Comparison of ENCODE assay signal across 1 cellular context in the genomic region with DNA sequence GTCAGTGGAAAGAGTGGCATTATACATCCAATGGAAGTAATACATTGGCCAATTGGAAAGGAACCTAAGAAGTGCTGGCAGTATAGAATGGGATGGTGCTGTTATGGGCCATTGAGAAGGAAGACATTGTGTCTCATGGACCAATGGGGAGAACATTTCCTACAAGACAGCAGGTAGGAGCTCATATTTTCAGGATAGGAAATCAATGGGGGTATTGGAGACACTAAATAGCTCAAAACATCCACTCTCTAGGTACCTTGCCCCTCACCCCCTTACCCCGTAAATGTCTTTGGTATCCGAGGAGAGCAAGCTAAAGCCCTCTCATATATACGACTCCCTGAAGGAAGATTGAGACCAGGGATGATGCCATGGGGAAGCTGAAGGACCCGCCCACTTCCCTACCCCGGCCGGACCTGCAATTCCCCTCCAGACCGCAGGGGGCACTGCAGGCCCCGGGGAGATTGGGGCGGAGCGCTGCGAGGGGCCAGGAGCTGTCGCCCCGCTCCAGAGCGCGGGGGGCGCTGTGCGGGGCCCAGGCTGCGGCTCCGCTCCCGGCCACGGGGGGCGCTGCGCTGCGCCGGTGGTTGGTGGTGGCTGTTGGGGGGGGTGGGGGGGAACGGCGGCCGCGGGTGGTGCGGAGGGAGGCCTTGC.
TF ChIP-seq lines count a peak whose summit lies in the region.

TSS of gene KDM3B (plus strand) at position 615 of the 651 bp plus-strand sequence. CDS start 111 bp downstream, outside the sequence.

TF ChIP-seq in K562, 482 proteins besides CTCF, POLR2A, EP300 and RAD21 (continued from another document and continues in another):
- TF ChIP-seq ZNF407 (IDR thresholded peaks at IDR 0.05; ENCODE audit: low read depth) (no peak), ZNF24 (IDR thresholded peaks at IDR 0.05) (peak; percentile 53; the same call in 1 of the 2 replicates), NELFE (IDR thresholded peaks at IDR 0.05; ENCODE audit: insufficient read depth, insufficient read length) (no peak), ELF2 (CRISPR knock-in tag; IDR thresholded peaks at IDR 0.05) (peak; percentile 44; the same call in 1 of the 2 replicates), EZH2 (IDR thresholded peaks at IDR 0.05; ENCODE audit: borderline replicate concordance, low read depth, low read length) (no peak), ZC3H8 (IDR thresholded peaks at IDR 0.05) (no peak), WHSC1 (IDR thresholded peaks at IDR 0.05; ENCODE audit: low read length) (no peak), ARNT (IDR thresholded peaks at IDR 0.05) (no peak), ATF3 (IDR thresholded peaks at IDR 0.05) (no peak), ATF3 (CRISPR knock-in tag; conservative IDR thresholded peaks at IDR 0.05) (no peak), ZNF184 (CRISPR knock-in tag; IDR thresholded peaks at IDR 0.05) (no peak), ZNF324 (CRISPR knock-in tag; IDR thresholded peaks at IDR 0.05) (no peak), ZZZ3 (IDR thresholded peaks at IDR 0.05) (no peak), TSC22D4 (tag; IDR thresholded peaks at IDR 0.05) (no peak), HOMEZ (CRISPR knock-in tag; IDR thresholded peaks at IDR 0.05) (no peak; the same call in 1 of the 2 replicates), ZNF282 (CRISPR knock-in tag; IDR thresholded peaks at IDR 0.05) (no peak), ZNF445 (CRISPR knock-in tag; IDR thresholded peaks at IDR 0.05; ENCODE audit: low read depth) (no peak), ZNF764 (CRISPR knock-in tag; IDR thresholded peaks at IDR 0.05; ENCODE audit: low read depth) (no peak), MYNN (IDR thresholded peaks at IDR 0.05) (no peak), MYNN (CRISPR knock-in tag; IDR thresholded peaks at IDR 0.05) (no peak), ZNF347 (CRISPR knock-in tag; IDR thresholded peaks at IDR 0.05; ENCODE audit: low read depth) (no peak), SIRT6 (IDR thresholded peaks at IDR 0.05; ENCODE audit: low read depth, low read length) (no peak), EP400 (IDR thresholded peaks at IDR 0.05) (no peak), STAT5A (IDR thresholded peaks at IDR 0.05; ENCODE audit: borderline replicate concordance, low read length) (no peak; the same call in 1 of the 2 replicates), CAMTA2 (CRISPR knock-in tag; conservative IDR thresholded peaks at IDR 0.05) (no peak), ZKSCAN8 (CRISPR knock-in tag; IDR thresholded peaks at IDR 0.05) (no peak), JUN (IDR thresholded peaks at IDR 0.05; ENCODE audit: borderline replicate concordance, low read depth, low read length) (peak; percentile 60), JUN (CRISPR knock-in tag; IDR thresholded peaks at IDR 0.05; ENCODE audit: borderline replicate concordance) (no peak), PYGO2 (tag; IDR thresholded peaks at IDR 0.05) (no peak), TRIM24 (IDR thresholded peaks at IDR 0.05) (no peak), ATF6 (CRISPR knock-in tag; IDR thresholded peaks at IDR 0.05) (no peak), ZC3H11A (IDR thresholded peaks at IDR 0.05; ENCODE audit: low read depth, low read length) (0 out of 2 replicates have a peak, but pooled peaks have one; percentile 62), KDM2B (CRISPR knock-in tag; IDR thresholded peaks at IDR 0.05) (no peak), HCFC1 (IDR thresholded peaks at IDR 0.05; ENCODE audit: low read depth, low read length) (peak; percentile 74), CHCHD3 (CRISPR knock-in tag; IDR thresholded peaks at IDR 0.05) (no peak), SIN3A (IDR thresholded peaks at IDR 0.05; ENCODE audit: borderline replicate concordance in 2 of 2, control insufficient read depth in 1 of 2, low read depth in 2 of 2, low read length in 2 of 2) (peak in 1 of 2 experiments; percentile 49; a peak in 1 of 4 replicates), SREBF1 (IDR thresholded peaks at IDR 0.05; ENCODE audit: borderline replicate concordance, low read depth, low read length) (no peak)
- TF ChIP-seq, protein P1, sequence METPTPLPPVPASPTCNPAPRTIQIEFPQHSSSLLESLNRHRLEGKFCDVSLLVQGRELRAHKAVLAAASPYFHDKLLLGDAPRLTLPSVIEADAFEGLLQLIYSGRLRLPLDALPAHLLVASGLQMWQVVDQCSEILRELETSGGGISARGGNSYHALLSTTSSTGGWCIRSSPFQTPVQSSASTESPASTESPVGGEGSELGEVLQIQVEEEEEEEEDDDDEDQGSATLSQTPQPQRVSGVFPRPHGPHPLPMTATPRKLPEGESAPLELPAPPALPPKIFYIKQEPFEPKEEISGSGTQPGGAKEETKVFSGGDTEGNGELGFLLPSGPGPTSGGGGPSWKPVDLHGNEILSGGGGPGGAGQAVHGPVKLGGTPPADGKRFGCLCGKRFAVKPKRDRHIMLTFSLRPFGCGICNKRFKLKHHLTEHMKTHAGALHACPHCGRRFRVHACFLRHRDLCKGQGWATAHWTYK (CRISPR knock-in tag; IDR thresholded peaks at IDR 0.05), result no peak
- TF ChIP-seq, protein P2, sequence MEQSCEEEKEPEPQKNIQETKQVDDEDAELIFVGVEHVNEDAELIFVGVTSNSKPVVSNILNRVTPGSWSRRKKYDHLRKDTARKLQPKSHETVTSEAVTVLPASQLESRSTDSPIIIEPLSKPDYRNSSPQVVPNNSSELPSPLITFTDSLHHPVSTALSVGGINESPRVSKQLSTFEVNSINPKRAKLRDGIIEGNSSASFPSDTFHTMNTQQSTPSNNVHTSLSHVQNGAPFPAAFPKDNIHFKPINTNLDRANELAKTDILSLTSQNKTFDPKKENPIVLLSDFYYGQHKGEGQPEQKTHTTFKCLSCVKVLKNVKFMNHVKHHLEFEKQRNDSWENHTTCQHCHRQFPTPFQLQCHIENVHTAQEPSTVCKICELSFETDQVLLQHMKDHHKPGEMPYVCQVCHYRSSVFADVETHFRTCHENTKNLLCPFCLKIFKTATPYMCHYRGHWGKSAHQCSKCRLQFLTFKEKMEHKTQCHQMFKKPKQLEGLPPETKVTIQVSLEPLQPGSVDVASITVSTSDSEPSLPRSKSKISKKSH (CRISPR knock-in tag; IDR thresholded peaks at IDR 0.05), result no peak
- TF ChIP-seq, protein P3, sequence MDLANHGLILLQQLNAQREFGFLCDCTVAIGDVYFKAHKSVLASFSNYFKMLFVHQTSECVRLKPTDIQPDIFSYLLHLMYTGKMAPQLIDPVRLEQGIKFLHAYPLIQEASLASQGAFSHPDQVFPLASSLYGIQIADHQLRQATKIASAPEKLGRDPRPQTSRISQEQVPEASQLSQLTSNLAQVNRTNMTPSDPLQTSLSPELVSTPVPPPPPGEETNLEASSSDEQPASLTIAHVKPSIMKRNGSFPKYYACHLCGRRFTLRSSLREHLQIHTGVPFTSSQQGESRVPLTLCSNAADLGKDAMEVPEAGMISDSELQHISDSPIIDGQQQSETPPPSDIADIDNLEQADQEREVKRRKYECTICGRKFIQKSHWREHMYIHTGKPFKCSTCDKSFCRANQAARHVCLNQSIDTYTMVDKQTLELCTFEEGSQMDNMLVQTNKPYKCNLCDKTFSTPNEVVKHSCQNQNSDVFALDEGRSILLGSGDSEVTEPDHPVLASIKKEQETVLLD (IDR thresholded peaks at IDR 0.05), result no peak
- TF ChIP-seq, protein P4, sequence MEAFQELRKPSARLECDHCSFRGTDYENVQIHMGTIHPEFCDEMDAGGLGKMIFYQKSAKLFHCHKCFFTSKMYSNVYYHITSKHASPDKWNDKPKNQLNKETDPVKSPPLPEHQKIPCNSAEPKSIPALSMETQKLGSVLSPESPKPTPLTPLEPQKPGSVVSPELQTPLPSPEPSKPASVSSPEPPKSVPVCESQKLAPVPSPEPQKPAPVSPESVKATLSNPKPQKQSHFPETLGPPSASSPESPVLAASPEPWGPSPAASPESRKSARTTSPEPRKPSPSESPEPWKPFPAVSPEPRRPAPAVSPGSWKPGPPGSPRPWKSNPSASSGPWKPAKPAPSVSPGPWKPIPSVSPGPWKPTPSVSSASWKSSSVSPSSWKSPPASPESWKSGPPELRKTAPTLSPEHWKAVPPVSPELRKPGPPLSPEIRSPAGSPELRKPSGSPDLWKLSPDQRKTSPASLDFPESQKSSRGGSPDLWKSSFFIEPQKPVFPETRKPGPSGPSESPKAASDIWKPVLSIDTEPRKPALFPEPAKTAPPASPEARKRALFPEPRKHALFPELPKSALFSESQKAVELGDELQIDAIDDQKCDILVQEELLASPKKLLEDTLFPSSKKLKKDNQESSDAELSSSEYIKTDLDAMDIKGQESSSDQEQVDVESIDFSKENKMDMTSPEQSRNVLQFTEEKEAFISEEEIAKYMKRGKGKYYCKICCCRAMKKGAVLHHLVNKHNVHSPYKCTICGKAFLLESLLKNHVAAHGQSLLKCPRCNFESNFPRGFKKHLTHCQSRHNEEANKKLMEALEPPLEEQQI (IDR thresholded peaks at IDR 0.05), result peak; percentile 100
